In genomic region chrX:20217279-20217678, GRCh38 we compare ENCODE assay signal across 1 cellular context.
A peak's percentile ranks its signal among the peaks of the same experiment; 100 is the strongest.
TF ChIP-seq lines count a peak whose summit lies in the region.

No MANE protein-coding gene starts in this region.

TF ChIP-seq in K562, 482 proteins besides CTCF, POLR2A, EP300 and RAD21:
- TF ChIP-seq, protein P1, sequence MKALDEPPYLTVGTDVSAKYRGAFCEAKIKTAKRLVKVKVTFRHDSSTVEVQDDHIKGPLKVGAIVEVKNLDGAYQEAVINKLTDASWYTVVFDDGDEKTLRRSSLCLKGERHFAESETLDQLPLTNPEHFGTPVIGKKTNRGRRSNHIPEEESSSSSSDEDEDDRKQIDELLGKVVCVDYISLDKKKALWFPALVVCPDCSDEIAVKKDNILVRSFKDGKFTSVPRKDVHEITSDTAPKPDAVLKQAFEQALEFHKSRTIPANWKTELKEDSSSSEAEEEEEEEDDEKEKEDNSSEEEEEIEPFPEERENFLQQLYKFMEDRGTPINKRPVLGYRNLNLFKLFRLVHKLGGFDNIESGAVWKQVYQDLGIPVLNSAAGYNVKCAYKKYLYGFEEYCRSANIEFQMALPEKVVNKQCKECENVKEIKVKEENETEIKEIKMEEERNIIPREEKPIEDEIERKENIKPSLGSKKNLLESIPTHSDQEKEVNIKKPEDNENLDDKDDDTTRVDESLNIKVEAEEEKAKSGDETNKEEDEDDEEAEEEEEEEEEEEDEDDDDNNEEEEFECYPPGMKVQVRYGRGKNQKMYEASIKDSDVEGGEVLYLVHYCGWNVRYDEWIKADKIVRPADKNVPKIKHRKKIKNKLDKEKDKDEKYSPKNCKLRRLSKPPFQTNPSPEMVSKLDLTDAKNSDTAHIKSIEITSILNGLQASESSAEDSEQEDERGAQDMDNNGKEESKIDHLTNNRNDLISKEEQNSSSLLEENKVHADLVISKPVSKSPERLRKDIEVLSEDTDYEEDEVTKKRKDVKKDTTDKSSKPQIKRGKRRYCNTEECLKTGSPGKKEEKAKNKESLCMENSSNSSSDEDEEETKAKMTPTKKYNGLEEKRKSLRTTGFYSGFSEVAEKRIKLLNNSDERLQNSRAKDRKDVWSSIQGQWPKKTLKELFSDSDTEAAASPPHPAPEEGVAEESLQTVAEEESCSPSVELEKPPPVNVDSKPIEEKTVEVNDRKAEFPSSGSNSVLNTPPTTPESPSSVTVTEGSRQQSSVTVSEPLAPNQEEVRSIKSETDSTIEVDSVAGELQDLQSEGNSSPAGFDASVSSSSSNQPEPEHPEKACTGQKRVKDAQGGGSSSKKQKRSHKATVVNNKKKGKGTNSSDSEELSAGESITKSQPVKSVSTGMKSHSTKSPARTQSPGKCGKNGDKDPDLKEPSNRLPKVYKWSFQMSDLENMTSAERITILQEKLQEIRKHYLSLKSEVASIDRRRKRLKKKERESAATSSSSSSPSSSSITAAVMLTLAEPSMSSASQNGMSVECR (CRISPR knock-in tag; IDR thresholded peaks at IDR 0.05): no peak
- TF ChIP-seq SIN3B (IDR thresholded peaks at IDR 0.05; ENCODE audit: low read depth): no peak
- TF ChIP-seq, protein P2, sequence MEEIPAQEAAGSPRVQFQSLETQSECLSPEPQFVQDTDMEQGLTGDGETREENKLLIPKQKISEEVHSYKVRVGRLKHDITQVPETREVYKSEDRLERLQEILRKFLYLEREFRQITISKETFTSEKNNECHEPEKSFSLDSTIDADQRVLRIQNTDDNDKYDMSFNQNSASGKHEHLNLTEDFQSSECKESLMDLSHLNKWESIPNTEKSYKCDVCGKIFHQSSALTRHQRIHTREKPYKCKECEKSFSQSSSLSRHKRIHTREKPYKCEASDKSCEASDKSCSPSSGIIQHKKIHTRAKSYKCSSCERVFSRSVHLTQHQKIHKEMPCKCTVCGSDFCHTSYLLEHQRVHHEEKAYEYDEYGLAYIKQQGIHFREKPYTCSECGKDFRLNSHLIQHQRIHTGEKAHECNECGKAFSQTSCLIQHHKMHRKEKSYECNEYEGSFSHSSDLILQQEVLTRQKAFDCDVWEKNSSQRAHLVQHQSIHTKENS (CRISPR knock-in tag; IDR thresholded peaks at IDR 0.05): no peak
- no peak for TF ChIP-seq JUN (IDR thresholded peaks at IDR 0.05; ENCODE audit: borderline replicate concordance, low read depth, low read length)
- TF ChIP-seq JUN (CRISPR knock-in tag; IDR thresholded peaks at IDR 0.05; ENCODE audit: borderline replicate concordance): no peak
- TF ChIP-seq, protein P3, sequence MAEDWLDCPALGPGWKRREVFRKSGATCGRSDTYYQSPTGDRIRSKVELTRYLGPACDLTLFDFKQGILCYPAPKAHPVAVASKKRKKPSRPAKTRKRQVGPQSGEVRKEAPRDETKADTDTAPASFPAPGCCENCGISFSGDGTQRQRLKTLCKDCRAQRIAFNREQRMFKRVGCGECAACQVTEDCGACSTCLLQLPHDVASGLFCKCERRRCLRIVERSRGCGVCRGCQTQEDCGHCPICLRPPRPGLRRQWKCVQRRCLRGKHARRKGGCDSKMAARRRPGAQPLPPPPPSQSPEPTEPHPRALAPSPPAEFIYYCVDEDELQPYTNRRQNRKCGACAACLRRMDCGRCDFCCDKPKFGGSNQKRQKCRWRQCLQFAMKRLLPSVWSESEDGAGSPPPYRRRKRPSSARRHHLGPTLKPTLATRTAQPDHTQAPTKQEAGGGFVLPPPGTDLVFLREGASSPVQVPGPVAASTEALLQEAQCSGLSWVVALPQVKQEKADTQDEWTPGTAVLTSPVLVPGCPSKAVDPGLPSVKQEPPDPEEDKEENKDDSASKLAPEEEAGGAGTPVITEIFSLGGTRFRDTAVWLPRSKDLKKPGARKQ (CRISPR knock-in tag; IDR thresholded peaks at IDR 0.05): no peak
- TF ChIP-seq POLR2AphosphoS2 (IDR thresholded peaks at IDR 0.05; ENCODE audit: low read length): no peak
- TF ChIP-seq SIRT6 (IDR thresholded peaks at IDR 0.05; ENCODE audit: low read depth, low read length): no peak
- TF ChIP-seq ZNF431 (CRISPR knock-in tag; IDR thresholded peaks at IDR 0.05): no peak
- TF ChIP-seq, protein P4, sequence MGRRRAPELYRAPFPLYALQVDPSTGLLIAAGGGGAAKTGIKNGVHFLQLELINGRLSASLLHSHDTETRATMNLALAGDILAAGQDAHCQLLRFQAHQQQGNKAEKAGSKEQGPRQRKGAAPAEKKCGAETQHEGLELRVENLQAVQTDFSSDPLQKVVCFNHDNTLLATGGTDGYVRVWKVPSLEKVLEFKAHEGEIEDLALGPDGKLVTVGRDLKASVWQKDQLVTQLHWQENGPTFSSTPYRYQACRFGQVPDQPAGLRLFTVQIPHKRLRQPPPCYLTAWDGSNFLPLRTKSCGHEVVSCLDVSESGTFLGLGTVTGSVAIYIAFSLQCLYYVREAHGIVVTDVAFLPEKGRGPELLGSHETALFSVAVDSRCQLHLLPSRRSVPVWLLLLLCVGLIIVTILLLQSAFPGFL (CRISPR knock-in tag; IDR thresholded peaks at IDR 0.05): no peak
- TF ChIP-seq ZNF57 (CRISPR knock-in tag; IDR thresholded peaks at IDR 0.05): no peak
- TF ChIP-seq NFIC (IDR thresholded peaks at IDR 0.05): peak; percentile 69
- TF ChIP-seq ZNF316 (IDR thresholded peaks at IDR 0.05): no peak
- no peak for TF ChIP-seq TARDBP (IDR thresholded peaks at IDR 0.05)
- TF ChIP-seq CBX5 (IDR thresholded peaks at IDR 0.05; ENCODE audit: borderline replicate concordance, low read depth): no peak
- TF ChIP-seq, protein P5, sequence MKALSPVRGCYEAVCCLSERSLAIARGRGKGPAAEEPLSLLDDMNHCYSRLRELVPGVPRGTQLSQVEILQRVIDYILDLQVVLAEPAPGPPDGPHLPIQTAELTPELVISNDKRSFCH (CRISPR knock-in tag; IDR thresholded peaks at IDR 0.05): no peak
- TF ChIP-seq, protein P5 (tag; IDR thresholded peaks at IDR 0.05): no peak
- TF ChIP-seq NCOA6 (IDR thresholded peaks at IDR 0.05): no peak
- no peak for TF ChIP-seq TCF7L2 (IDR thresholded peaks at IDR 0.05; ENCODE audit: low read depth, low read length)
- peak; percentile 51; the same call in 1 of the 2 replicates for TF ChIP-seq FOSL1 (tag; conservative IDR thresholded peaks at IDR 0.05)
- TF ChIP-seq HMG20A (CRISPR knock-in tag; conservative IDR thresholded peaks at IDR 0.05): no peak
- peak; percentile 42; the same call in 1 of the 2 replicates for TF ChIP-seq JUND (IDR thresholded peaks at IDR 0.05; ENCODE audit: borderline replicate concordance, low read depth, low read length)
- TF ChIP-seq JUND (tag; IDR thresholded peaks at IDR 0.05; ENCODE audit: borderline replicate concordance, low read depth, low read length): 0 out of 3 replicates have a peak, but pooled peaks have one; percentile 25
- TF ChIP-seq, protein P6, sequence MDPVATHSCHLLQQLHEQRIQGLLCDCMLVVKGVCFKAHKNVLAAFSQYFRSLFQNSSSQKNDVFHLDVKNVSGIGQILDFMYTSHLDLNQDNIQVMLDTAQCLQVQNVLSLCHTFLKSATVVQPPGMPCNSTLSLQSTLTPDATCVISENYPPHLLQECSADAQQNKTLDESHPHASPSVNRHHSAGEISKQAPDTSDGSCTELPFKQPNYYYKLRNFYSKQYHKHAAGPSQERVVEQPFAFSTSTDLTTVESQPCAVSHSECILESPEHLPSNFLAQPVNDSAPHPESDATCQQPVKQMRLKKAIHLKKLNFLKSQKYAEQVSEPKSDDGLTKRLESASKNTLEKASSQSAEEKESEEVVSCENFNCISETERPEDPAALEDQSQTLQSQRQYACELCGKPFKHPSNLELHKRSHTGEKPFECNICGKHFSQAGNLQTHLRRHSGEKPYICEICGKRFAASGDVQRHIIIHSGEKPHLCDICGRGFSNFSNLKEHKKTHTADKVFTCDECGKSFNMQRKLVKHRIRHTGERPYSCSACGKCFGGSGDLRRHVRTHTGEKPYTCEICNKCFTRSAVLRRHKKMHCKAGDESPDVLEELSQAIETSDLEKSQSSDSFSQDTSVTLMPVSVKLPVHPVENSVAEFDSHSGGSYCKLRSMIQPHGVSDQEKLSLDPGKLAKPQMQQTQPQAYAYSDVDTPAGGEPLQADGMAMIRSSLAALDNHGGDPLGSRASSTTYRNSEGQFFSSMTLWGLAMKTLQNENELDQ (CRISPR knock-in tag; IDR thresholded peaks at IDR 0.05; ENCODE audit: borderline replicate concordance): no peak
- TF ChIP-seq, protein P7, sequence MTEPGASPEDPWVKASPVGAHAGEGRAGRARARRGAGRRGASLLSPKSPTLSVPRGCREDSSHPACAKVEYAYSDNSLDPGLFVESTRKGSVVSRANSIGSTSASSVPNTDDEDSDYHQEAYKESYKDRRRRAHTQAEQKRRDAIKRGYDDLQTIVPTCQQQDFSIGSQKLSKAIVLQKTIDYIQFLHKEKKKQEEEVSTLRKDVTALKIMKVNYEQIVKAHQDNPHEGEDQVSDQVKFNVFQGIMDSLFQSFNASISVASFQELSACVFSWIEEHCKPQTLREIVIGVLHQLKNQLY (CRISPR knock-in tag; conservative IDR thresholded peaks at IDR 0.05): no peak
- no peak for TF ChIP-seq NELFE (IDR thresholded peaks at IDR 0.05; ENCODE audit: insufficient read depth, insufficient read length)
- TF ChIP-seq ZNF717 (CRISPR knock-in tag; IDR thresholded peaks at IDR 0.05): no peak
- TF ChIP-seq CREB5 (CRISPR knock-in tag; IDR thresholded peaks at IDR 0.05): no peak
- no peak for TF ChIP-seq HNRNPK (IDR thresholded peaks at IDR 0.05; ENCODE audit: low read depth, low read length, poor library complexity, severe bottlenecking)
- TF ChIP-seq ATF3 (IDR thresholded peaks at IDR 0.05): no peak
- TF ChIP-seq ATF3 (CRISPR knock-in tag; conservative IDR thresholded peaks at IDR 0.05): no peak
